17 cellular contexts compared by ENCODE assay signal in the genomic region with DNA sequence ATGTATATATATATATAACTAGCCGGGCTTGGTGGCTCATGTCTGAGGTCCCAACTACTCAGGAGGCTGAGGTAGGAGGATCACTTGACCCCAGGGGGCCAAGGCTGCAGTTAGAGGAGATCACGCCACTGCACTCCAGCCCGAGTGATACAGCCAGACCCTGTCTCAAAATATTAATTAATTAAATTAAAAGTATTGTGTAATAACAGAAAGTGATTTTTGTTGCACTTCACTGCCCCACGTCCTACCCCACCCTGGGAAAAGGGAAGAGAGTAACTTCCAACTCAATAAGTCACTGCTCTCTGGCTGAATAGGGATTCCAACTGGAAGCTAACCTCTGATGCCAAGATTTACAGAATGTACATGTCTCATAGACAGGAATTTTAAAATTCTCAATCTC. TPM values are rescaled to one million over a fixed set of nuclear protein-coding genes. Genes with fewer than 3 reads are reported as not detected.
DNase-seq lines count a peak whose midpoint lies in the region; ATAC-seq, FAIRE-seq and TF ChIP-seq lines count a peak whose summit lies in the region.
"Had no signal": no experiment of that assay in that cellular context is flagged by ENCODE, and none has a peak within 500 bp of the region (broad histone marks: within the 10 kb centered on the region; RNA-seq: fewer than 3 reads in every experiment).

No MANE protein-coding gene starts in this region.

- H3K36me3 ChIP-seq in DND-41 (ENCODE audit: insufficient read depth, low read length), result peaks cover 30% of the 10 kb centered on the region
- H3K36me3 ChIP-seq in K562 (ENCODE audit: control insufficient read depth, insufficient read depth, low read length), result peaks cover 27% of the 10 kb centered on the region; the same call in 2 of the 3 replicates
- H3K36me3 ChIP-seq in mesodermal cell (ENCODE audit: control insufficient read depth, insufficient read depth, low read length), result peaks cover 47% of the 10 kb centered on the region
- no peaks in the 10 kb centered on the region for H3K36me3 ChIP-seq in CD8-positive, alpha-beta T cell (ENCODE audit: insufficient read depth, low read length)
- H3K36me3 ChIP-seq in mucosa of descending colon (ENCODE audit: low read depth), result no peaks in the 10 kb centered on the region
- H3K36me3 ChIP-seq: BE2C had no signal

- CTCF ChIA-PET in K562 (lab: Yijun Ruan, JAX; ENCODE audit: low intra/inter-chr PET ratio), result no interaction called here
- CTCF ChIA-PET in CD8-positive, alpha-beta T cell (lab: Charles Lee), result no interaction called here

- ATAC-seq in DND-41 (ENCODE audit: insufficient read depth, low read depth) (no peak), K562 (no peak), mucosa of descending colon (no peak)
- no peak for ATAC-seq in CD8-positive, alpha-beta T cell
- ATAC-seq: GM23338 had no signal

- H3K4me1 ChIP-seq in DND-41 (ENCODE audit: insufficient read depth, low read length) (peaks cover 43% of the 10 kb centered on the region), K562 (replicated peaks in 1 of 2; ENCODE audit: control insufficient read depth in 2 of 2, insufficient read depth in 2 of 2, low read length in 2 of 2) (peaks cover 18 to 30% of the 10 kb centered on the region in 2 experiments), mesodermal cell (ENCODE audit: control insufficient read depth, insufficient read depth, low read length, poor library complexity, severe bottlenecking) (peaks cover 16% of the 10 kb centered on the region), mucosa of descending colon (ENCODE audit: low read depth) (peaks cover 4% of the 10 kb centered on the region)
- H3K4me1 ChIP-seq in CD8-positive, alpha-beta T cell (ENCODE audit: insufficient read depth, low read length), result peaks cover 16% of the 10 kb centered on the region
- H3K4me1 ChIP-seq: BE2C had no signal

- peaks cover 23% of the 10 kb centered on the region for H3K36me3 Mint-ChIP-seq in CD8-positive, alpha-beta T cell

- H3K27ac ChIP-seq in DND-41 (ENCODE audit: low read length) (no peak overlapping the region), K562 (ENCODE audit: extremely low read depth, low read depth, low read length) (no peak overlapping the region), mesodermal cell (ENCODE audit: low read depth, low read length, severe bottlenecking) (no peak overlapping the region)
- H3K27ac ChIP-seq in CD8-positive, alpha-beta T cell (ENCODE audit: low read depth, low read length), result no peak overlapping the region
- H3K27ac ChIP-seq: HL-60 had no signal

- H4K20me1 ChIP-seq in DND-41 (ENCODE audit: insufficient read depth, low read length) (peaks cover 26% of the 10 kb centered on the region), K562 (replicated peaks; ENCODE audit: control insufficient read depth, insufficient read depth, low read length) (no peaks in the 10 kb centered on the region)

- POLR2A ChIA-PET in K562 (lab: Yijun Ruan, JAX), result no interaction called here
- POLR2A ChIA-PET in CD8-positive, alpha-beta T cell (lab: Charles Lee), result no interaction called here

- no peaks in the 10 kb centered on the region for H3K9me3 Mint-ChIP-seq in CD8-positive, alpha-beta T cell
- H3K9me3 Mint-ChIP-seq: CD8-positive, alpha-beta memory T cell; GM23338 had no signal

- H2AFZ ChIP-seq in DND-41 (ENCODE audit: low read depth, low read length) (no peak overlapping the region), K562 (ENCODE audit: low read depth, low read length) (no peak overlapping the region)
- H2AFZ ChIP-seq: GM23338 had no signal

- H3K4me2 ChIP-seq in DND-41 (ENCODE audit: insufficient read depth, low read length) (peak overlapping the region; percentile 74; the same call in 1 of the 2 replicates), K562 (ENCODE audit: insufficient read depth, low read length) (no peak overlapping the region)
- H3K4me2 ChIP-seq: GM23338 had no signal

- H3K9ac ChIP-seq in DND-41 (ENCODE audit: low read depth, low read length), result no peak overlapping the region
- H3K9ac ChIP-seq in K562 (ENCODE audit: insufficient read depth in 1 of 2, low read depth in 2 of 2, low read length in 2 of 2), result no peak overlapping the region

- no peak for TF ChIP-seq RAD21 in K562 (CRISPR knock-in tag; conservative IDR thresholded peaks at IDR 0.05 in 1 of 2, IDR thresholded peaks at IDR 0.05 in 1 of 2)

- no peak for TF ChIP-seq EP300 in K562 (IDR thresholded peaks at IDR 0.05; ENCODE audit: low read length)

- 76% methylated on average over 4 of the region's 4 CpGs for WGBS in K562 (ENCODE audit: insufficient coverage, low coverage, missing lambda C conversion rate)
- WGBS in mesodermal cell (ENCODE audit: insufficient coverage in 2 of 2), 2 experiments, result no CpG with 5 or more reads among the region's 4 CpGs

- H3K9me3 ChIP-seq in DND-41 (ENCODE audit: insufficient read depth, low read length, severe bottlenecking) (no peaks in the 10 kb centered on the region), K562 (replicated peaks; ENCODE audit: control insufficient read depth, insufficient read depth, low read depth, low read length) (no peaks in the 10 kb centered on the region), mesodermal cell (ENCODE audit: control insufficient read depth, low read length) (no peaks in the 10 kb centered on the region), mucosa of descending colon (no peaks in the 10 kb centered on the region)
- H3K9me3 ChIP-seq in CD8-positive, alpha-beta T cell (ENCODE audit: low read length), result no peaks in the 10 kb centered on the region
- H3K9me3 ChIP-seq: BE2C, Caco-2 had no signal

- no peaks in the 10 kb centered on the region for H3K9me1 ChIP-seq in K562 (ENCODE audit: control insufficient read depth, insufficient read depth, low read length)

- no peak overlapping the region for H3K27ac Mint-ChIP-seq in CD8-positive, alpha-beta T cell
- H3K27ac Mint-ChIP-seq: GM23338 had no signal

- no TSS peak for BruUV-seq in K562 (replicated peaks; lab: Mats Ljungman, UMichigan)

- no peak for FAIRE-seq in K562 (lab: Jason Lieb, UNC)
- no peak for FAIRE-seq in D721Med (lab: Jason Lieb, UNC)
- FAIRE-seq: GM12891 had no signal

- TF ChIP-seq CTCF in DND-41 (IDR thresholded peaks at IDR 0.05; ENCODE audit: borderline replicate concordance, extremely low read depth, low read length, poor library complexity, severe bottlenecking), result no peak
- TF ChIP-seq CTCF in K562 (IDR thresholded peaks at IDR 0.05 in 2 of 3, conservative IDR thresholded peaks at IDR 0.05 in 1 of 3; ENCODE audit: insufficient read depth in 2 of 3, low read depth in 1 of 3, low read length in 3 of 3), result no peak
- no peak for TF ChIP-seq CTCF in D721Med (IDR thresholded peaks at IDR 0.05; ENCODE audit: insufficient read depth, missing control alignments)
- TF ChIP-seq CTCF in CD8-positive, alpha-beta T cell (IDR thresholded peaks at IDR 0.05), result no peak
- no peak for TF ChIP-seq CTCF in mucosa of descending colon (IDR thresholded peaks at IDR 0.05)

- no peaks in the 10 kb centered on the region for H3K27me3 Mint-ChIP-seq in CD8-positive, alpha-beta T cell (ENCODE audit: low read depth)

- H3K27me3 ChIP-seq in DND-41 (ENCODE audit: insufficient read depth, low read length, poor library complexity) (no peaks in the 10 kb centered on the region), K562 (ENCODE audit: control insufficient read depth in 2 of 2, insufficient read depth in 2 of 2, low read length in 2 of 2) (no peaks in the 10 kb centered on the region)
- H3K27me3 ChIP-seq in CD8-positive, alpha-beta T cell (ENCODE audit: insufficient read depth, low read length), result no peaks in the 10 kb centered on the region
- H3K27me3 ChIP-seq: BE2C had no signal

- no peak for TF ChIP-seq POLR2A in K562 (conservative IDR thresholded peaks at IDR 0.05)

- intact Hi-C loops in K562 (cut with micrococcal nuclease), result no loop called here
- intact Hi-C loops in CD8-positive, alpha-beta T cell (cut with DNase I, micrococcal nuclease), result no loop called here
- intact Hi-C loops in mucosa of descending colon (cut with DNase I, micrococcal nuclease), result no loop called here

- H3K4me3 ChIP-seq in DND-41 (ENCODE audit: low read depth in 1 of 2, low read length in 2 of 2) (no peak overlapping the region; a peak in 1 of 4 replicates), K562 (no peak overlapping the region), mesodermal cell (ENCODE audit: extremely low read depth, insufficient read depth, low read length, poor library complexity, severe bottlenecking) (peak overlapping the region; percentile 83), mucosa of descending colon (no peak overlapping the region)
- H3K4me3 ChIP-seq in CD8-positive, alpha-beta T cell (ENCODE audit: low read depth, low read length), result no peak overlapping the region
- H3K4me3 ChIP-seq: GM23338 had no signal

- DNase-seq in DND-41 (no peak), NCI-H69 (lab: John Stamatoyannopoulos, UW) (peak; percentile 15), K562 (ENCODE audit: extremely low read depth in 1 of 4, low spot score in 3 of 4) (no peak), D721Med (ENCODE audit: insufficient read length, low spot score) (no peak), mucosa of descending colon (no peak)
- DNase-seq in CD8-positive, alpha-beta T cell, result no peak
- DNase-seq: BE2C; Caco-2; CD8-positive, alpha-beta memory T cell; DMS79; EL; H7 had no signal

- H3K79me2 ChIP-seq in DND-41 (ENCODE audit: insufficient read depth, low read length) (peaks cover 72% of the 10 kb centered on the region), K562 (ENCODE audit: control insufficient read depth, insufficient read depth, low read length) (peaks cover 68% of the 10 kb centered on the region)

- H3K4me1 Mint-ChIP-seq in CD8-positive, alpha-beta T cell (ENCODE audit: low read depth), result peaks cover 39% of the 10 kb centered on the region

- in situ Hi-C loops in K562 (cut with MboI), result loop anchor here (5.0 kb wide), 1 partner anchor 680 kb away; a partner anchor contains a TSS

- H3K4me3 Mint-ChIP-seq in CD8-positive, alpha-beta T cell, result no peak overlapping the region
- H3K4me3 Mint-ChIP-seq: CD14-positive monocyte, GM23338 had no signal

RNA-seq across cellular contexts. Expression of a gene that starts 47.2 kb away (rescaled TPM):
- 60.0 and 88.6 TPM in 2 replicates for total RNA-seq in K562 (2011; cell fraction: chromatin; rRNA removed; ENCODE audit: low replicate concordance)
- 33.5 and 37.6 TPM in 2 replicates for total RNA-seq in K562 (2011; cell fraction: nucleolus; rRNA removed)
- total RNA-seq in K562 (2011; cell fraction: nucleoplasm; rRNA removed), result 52.8 and 67.6 TPM in 2 replicates
- 8.8 and 12.7 TPM in 2 replicates for total RNA-seq in K562 (2014; rRNA removed)
- total RNA-seq in K562 (2014; rRNA removed; fragmentation: Illumina TruSeq; extraction: Trizol), result 19.0 and 19.3 TPM in 2 replicates
- total RNA-seq in K562 (2015; rRNA removed; fragmentation: Illumina TruSeq; extraction: Trizol), result 15.2 and 18.6 TPM in 2 replicates
- 24.1 and 29.6 TPM in 2 replicates for total RNA-seq in K562 (2021)
- polyA plus RNA-seq in K562 (2011; rRNA removed), result 9.7 and 12.8 TPM in 2 replicates
- 3.4 and 5.4 TPM in 2 replicates for polyA plus RNA-seq in K562 (2011; cell fraction: cytosol; rRNA removed)
- 12.2 and 14.2 TPM in 2 replicates for polyA plus RNA-seq in K562 (2011; cell fraction: nucleus; rRNA removed)
- polyA plus RNA-seq in K562 (2012), result 11.9 and 22.7 TPM in 2 replicates
- 15.0 and 19.0 TPM in 2 replicates for polyA plus RNA-seq in K562 (2014; fragmentation: Illumina TruSeq; extraction: Trizol)
- 1 to 10 TPM; 3.7 to 4.3 TPM for polyA plus RNA-seq in K562 (2014; fragmentation: Nextera tagmentation; extraction: Ambion mirVana)
- 9.3 and 12.1 TPM in 2 replicates for polyA plus RNA-seq in K562 (2014; rRNA removed)
- 32.7 and 36.5 TPM in 2 replicates for polyA minus RNA-seq in K562 (2011; rRNA and poly(A)+ RNA removed)
- polyA minus RNA-seq in K562 (2011; cell fraction: cytosol; rRNA and poly(A)+ RNA removed), result 13.7 and 14.7 TPM in 2 replicates
- 11.3 and 16.3 TPM in 2 replicates for polyA minus RNA-seq in K562 (2011; cell fraction: nucleus; rRNA and poly(A)+ RNA removed)
- polyA plus RNA-seq in mesodermal cell (2013, experiment 1 of 2), result 15.5 TPM
- polyA plus RNA-seq in mesodermal cell (2013, experiment 2 of 2), result 18.1 TPM
- total RNA-seq in CD8-positive, alpha-beta T cell, result 10 to 100 TPM; 22.4 to 23.0 TPM
- 10 to 100 TPM; 14.1 to 20.7 (median 16.0) TPM for total RNA-seq in mucosa of descending colon

RNA-seq across cellular contexts. Expression of a gene that starts 49.5 kb away (rescaled TPM):
- total RNA-seq in K562 (2011; cell fraction: chromatin; rRNA removed; ENCODE audit: low replicate concordance), result 132 and 250 TPM in 2 replicates
- 69.4 and 90.8 TPM in 2 replicates for total RNA-seq in K562 (2011; cell fraction: nucleolus; rRNA removed)
- 166 and 244 TPM in 2 replicates for total RNA-seq in K562 (2011; cell fraction: nucleoplasm; rRNA removed)
- 35.2 and 35.3 TPM in 2 replicates for total RNA-seq in K562 (2014; rRNA removed)
- total RNA-seq in K562 (2014; rRNA removed; fragmentation: Illumina TruSeq; extraction: Trizol), result 70.0 and 80.3 TPM in 2 replicates
- total RNA-seq in K562 (2015; rRNA removed; fragmentation: Illumina TruSeq; extraction: Trizol), result 63.2 and 67.0 TPM in 2 replicates
- 37.9 and 38.2 TPM in 2 replicates for total RNA-seq in K562 (2021)
- 74.3 and 82.6 TPM in 2 replicates for polyA plus RNA-seq in K562 (2011; rRNA removed)
- polyA plus RNA-seq in K562 (2011; cell fraction: cytosol; rRNA removed), result 12.3 and 38.2 TPM in 2 replicates
- polyA plus RNA-seq in K562 (2011; cell fraction: nucleus; rRNA removed), result 129 and 148 TPM in 2 replicates
- 27.7 and 49.9 TPM in 2 replicates for polyA plus RNA-seq in K562 (2012)
- polyA plus RNA-seq in K562 (2014; fragmentation: Illumina TruSeq; extraction: Trizol), result 47.8 and 54.1 TPM in 2 replicates
- 10 to 100 TPM; 18.6 to 28.2 TPM for polyA plus RNA-seq in K562 (2014; fragmentation: Nextera tagmentation; extraction: Ambion mirVana)
- polyA plus RNA-seq in K562 (2014; rRNA removed), result 49.9 and 51.9 TPM in 2 replicates
- polyA minus RNA-seq in K562 (2011; rRNA and poly(A)+ RNA removed), result 63.7 and 81.3 TPM in 2 replicates
- polyA minus RNA-seq in K562 (2011; cell fraction: cytosol; rRNA and poly(A)+ RNA removed), result 19.2 and 20.6 TPM in 2 replicates
- polyA minus RNA-seq in K562 (2011; cell fraction: nucleus; rRNA and poly(A)+ RNA removed), result 43.5 and 79.2 TPM in 2 replicates
- 72.5 TPM for polyA plus RNA-seq in mesodermal cell (2013, experiment 1 of 2)
- 86.4 TPM for polyA plus RNA-seq in mesodermal cell (2013, experiment 2 of 2)
- total RNA-seq in CD8-positive, alpha-beta T cell, result 10 to 100 TPM; 49.4 to 51.2 TPM
- total RNA-seq in mucosa of descending colon, result 10 to 100 TPM; 17.6 to 48.7 (median 31.6) TPM
